Comparison of ENCODE assay signal across 15 cellular contexts in genomic region chr5:14775857-14776256, GRCh38.
A peak's percentile ranks its signal among the peaks of the same experiment; 100 is the strongest.
DNase-seq lines count a peak whose midpoint lies in the region; FAIRE-seq and TF ChIP-seq lines count a peak whose summit lies in the region.
"Had no signal": no experiment of that assay in that cellular context is flagged by ENCODE, and none has a peak within 500 bp of the region (broad histone marks: within the 10 kb centered on the region; RNA-seq: fewer than 3 reads in every experiment).

No MANE protein-coding gene starts in this region.

- POLR2A ChIA-PET in endothelial cell of umbilical vein (lab: Charles Lee) = no interaction called here

- FAIRE-seq in endothelial cell of umbilical vein (lab: Jason Lieb, UNC) = no peak
- FAIRE-seq: A204.1, keratinocyte, pancreas had no signal

- H4K20me1 ChIP-seq in endothelial cell of umbilical vein (replicated peaks; ENCODE audit: control insufficient read depth, extremely low read depth, insufficient read depth, low read length) = no peaks in the 10 kb centered on the region

- H3K79me2 ChIP-seq in endothelial cell of umbilical vein (ENCODE audit: control insufficient read depth, insufficient read depth, low read length) = no peaks in the 10 kb centered on the region

- intact Hi-C loops in endothelial cell of umbilical vein (cut with micrococcal nuclease) = no loop called here

- H2AFZ ChIP-seq in endothelial cell of umbilical vein (ENCODE audit: low read depth, low read length) = no peak overlapping the region

- BruUV-seq in endothelial cell of umbilical vein (replicated peaks; lab: Mats Ljungman, UMichigan) = no TSS peak

- no peaks in the 10 kb centered on the region for H3K9me1 ChIP-seq in endothelial cell of umbilical vein (replicated peaks; ENCODE audit: control insufficient read depth, extremely low read depth, insufficient read depth, low read length)

- CTCF ChIA-PET in endothelial cell of umbilical vein (lab: Charles Lee) = interaction anchor here (0.8 to 1.3 kb wide), 4 partner anchors 8 to 90 kb away, joined by 3 to 4 read pairs (median 3); no protein-coding TSS in a partner anchor

- DNase-seq in DMS53 (lab: John Stamatoyannopoulos, UW) = peak; percentile 44
- no peak for DNase-seq in DMS53 treated with DMSO at 0.1 percent for 48 hours (lab: John Stamatoyannopoulos, UW; ENCODE audit: unreplicated experiment)
- DNase-seq in NCI-H2029 (lab: John Stamatoyannopoulos, UW) = peak; percentile 27
- DNase-seq in endothelial cell of umbilical vein (ENCODE audit: low read depth, low spot score) = peak; percentile 30
- DNase-seq in skeletal muscle cell (ENCODE audit: low read depth) = peak; percentile 25
- no peak for DNase-seq in AG08395 (ENCODE audit: low spot score)
- DNase-seq in NCI-H524 treated with DMSO at 0.1 percent for 48 hours (lab: John Stamatoyannopoulos, UW) = no peak
- DNase-seq in NCI-H187 treated with DMSO at 0.1 percent for 48 hours (lab: John Stamatoyannopoulos, UW) = no peak
- DNase-seq: esophagus squamous epithelium; NK-92 treated with Interleukin-12 subunit alpha and Interleukin-12 subunit beta, amount 100 ng/mL, for 24 hours; T-helper 2 cell had no signal

- H3K27me3 ChIP-seq in endothelial cell of umbilical vein (ENCODE audit: control insufficient read depth in 2 of 2, insufficient read depth in 2 of 2, low read length in 2 of 2) = no peaks in the 10 kb centered on the region
- H3K27me3 ChIP-seq: esophagus squamous epithelium, pancreas had no signal

- H3K4me2 ChIP-seq in endothelial cell of umbilical vein (ENCODE audit: insufficient read depth, low read length) = no peak overlapping the region

- no peak overlapping the region for H3K27ac ChIP-seq in endothelial cell of umbilical vein (ENCODE audit: insufficient read depth, low read depth, low read length)
- H3K27ac ChIP-seq: esophagus squamous epithelium, pancreas had no signal

- H3K9ac ChIP-seq in endothelial cell of umbilical vein (replicated peaks; ENCODE audit: extremely low read depth, insufficient read depth, low read length) = no peak overlapping the region

- no peak for TF ChIP-seq POLR2A in endothelial cell of umbilical vein (IDR thresholded peaks at IDR 0.05; ENCODE audit: low read depth, low read length)

- H3K9me3 ChIP-seq in endothelial cell of umbilical vein (replicated peaks; ENCODE audit: control insufficient read depth, insufficient read depth, low read length) = no peaks in the 10 kb centered on the region
- H3K9me3 ChIP-seq: esophagus squamous epithelium, HAP-1, pancreas had no signal

- H3K4me1 ChIP-seq in endothelial cell of umbilical vein (ENCODE audit: control insufficient read depth, extremely low read depth, insufficient read depth, low read length) = no peaks in the 10 kb centered on the region
- H3K4me1 ChIP-seq: HAP-1 had no signal

- TF ChIP-seq CTCF in endothelial cell of umbilical vein (IDR thresholded peaks at IDR 0.05; ENCODE audit: extremely low read depth in 1 of 2, insufficient read depth in 1 of 2, low read depth in 1 of 2, low read length in 2 of 2) = no peak

- dilution Hi-C loops in endothelial cell of umbilical vein (cut with MboI; ENCODE audit: extremely low pct_ligation_motif_present, low sequenced_read_pairs) = no loop called here

- H3K36me3 ChIP-seq in endothelial cell of umbilical vein (ENCODE audit: control insufficient read depth in 2 of 2, extremely low read depth in 1 of 2, insufficient read depth in 2 of 2, low read length in 2 of 2) = no peaks in the 10 kb centered on the region
- H3K36me3 ChIP-seq: esophagus squamous epithelium, HAP-1, pancreas had no signal

- no peak overlapping the region for H3K4me3 ChIP-seq in endothelial cell of umbilical vein (replicated peaks in 1 of 3; ENCODE audit: insufficient read depth in 1 of 3, low read depth in 1 of 3, low read length in 3 of 3)
- H3K4me3 ChIP-seq in skeletal muscle cell (ENCODE audit: low read depth, low read length) = no peak overlapping the region
- H3K4me3 ChIP-seq: esophagus squamous epithelium, HAP-1, pancreas had no signal

TF ChIP-seq in endothelial cell of umbilical vein, 7 proteins besides CTCF, POLR2A, EP300 and RAD21:
- TF ChIP-seq JUN (IDR thresholded peaks at IDR 0.05; ENCODE audit: borderline replicate concordance, insufficient read depth, insufficient read length, low read depth) = no peak
- TF ChIP-seq FOS (IDR thresholded peaks at IDR 0.05; ENCODE audit: borderline replicate concordance, insufficient read depth, low read length) = no peak
- TF ChIP-seq POLR2AphosphoS5 (IDR thresholded peaks at IDR 0.05; ENCODE audit: insufficient read depth, low read depth, low read length) = no peak
- TF ChIP-seq GATA2 (IDR thresholded peaks at IDR 0.05; ENCODE audit: insufficient read depth, insufficient read length, low read depth, low read length) = no peak
- no peak for TF ChIP-seq MAX (IDR thresholded peaks at IDR 0.05; ENCODE audit: insufficient read depth, insufficient read length)
- no peak for TF ChIP-seq MYC (IDR thresholded peaks at IDR 0.05; ENCODE audit: low read depth, low read length)
- no peak for TF ChIP-seq EZH2 (IDR thresholded peaks at IDR 0.05; ENCODE audit: borderline replicate concordance, low read depth, low read length, severe bottlenecking)

Comparison
In these comparisons a context has a peak if more than half of its experiments do, and no peak if none do; other contexts are left out.
1. DNase-seq: peak in DMS53 (single experiment), NCI-H2029 (single experiment), endothelial cell of umbilical vein (single experiment) and skeletal muscle cell (single experiment); none in DMS53 treated with DMSO at 0.1 percent for 48 hours (single experiment), AG08395 (single experiment), NCI-H524 treated with DMSO at 0.1 percent for 48 hours (single experiment) and NCI-H187 treated with DMSO at 0.1 percent for 48 hours (single experiment).